In genomic region chr3:4898454-4899313, GRCh38 we compare ENCODE assay signal across 8 cellular contexts.
A peak's percentile ranks its signal among the peaks of the same experiment; 100 is the strongest.
DNase-seq lines count a peak whose midpoint lies in the region; ATAC-seq, FAIRE-seq and TF ChIP-seq lines count a peak whose summit lies in the region.

No MANE protein-coding gene starts in this region.

- no peaks in the 10 kb centered on the region for H3K27me3 Mint-ChIP-seq in activated CD8-positive, alpha-beta T cell treated with anti-CD3 and anti-CD28 coated beads for 36 hours

- CTCF ChIA-PET in A549 (lab: Yijun Ruan, JAX) = interaction anchor here (1.2 to 2.9 kb wide), 2 partner anchors 38 to 78 kb away, joined by 3 to 8 read pairs; no protein-coding TSS in a partner anchor
- CTCF ChIA-PET in activated CD8-positive, alpha-beta T cell treated with anti-CD3 and anti-CD28 coated beads for 36 hours (lab: Charles Lee) = interaction anchor here (1.2 to 2.0 kb wide), 4 partner anchors 14 to 122 kb away, joined by 3 to 7 read pairs (median 4); no protein-coding TSS in a partner anchor

- WGBS in A549 (ENCODE audit: missing lambda C conversion rate) = 64% methylated on average over 6 of the region's 6 CpGs
- WGBS in prostate gland = 44% methylated on average over 6 of the region's 6 CpGs
- 62 to 65% methylated on average over 6 of the region's 6 CpGs for WGBS in testis, 2 donors

- H3K27ac ChIP-seq in A549 = peak overlapping the region; percentile 4 to 64; a peak in 4 of 6 replicates
- H3K27ac ChIP-seq in prostate gland = peak overlapping the region; percentile 45 to 48
- H3K27ac ChIP-seq in testis = peak overlapping the region in 1 of 2 donors; percentile 80
- no peak overlapping the region for H3K27ac ChIP-seq in WERI-Rb-1

- H3K4me3 Mint-ChIP-seq in activated CD8-positive, alpha-beta T cell treated with anti-CD3 and anti-CD28 coated beads for 36 hours = no peak overlapping the region

- peak overlapping the region; percentile 73 for H3K27ac Mint-ChIP-seq in activated CD8-positive, alpha-beta T cell treated with anti-CD3 and anti-CD28 coated beads for 36 hours

- H3K36me3 Mint-ChIP-seq in activated CD8-positive, alpha-beta T cell treated with anti-CD3 and anti-CD28 coated beads for 36 hours (ENCODE audit: low read depth) = no peaks in the 10 kb centered on the region

- ATAC-seq in A549 (peak; percentile 56 to 69; a peak in 3 of 6 replicates), GM19023 (IDR thresholded peaks at IDR 0.05; ENCODE audit: unreplicated experiment) (peak; percentile 96), HG03066 (IDR thresholded peaks at IDR 0.05; ENCODE audit: low read depth, unreplicated experiment) (peak; percentile 95)
- ATAC-seq in activated CD8-positive, alpha-beta T cell treated with anti-CD3 and anti-CD28 coated beads for 36 hours = peak; percentile 79

- H3K36me3 ChIP-seq in prostate gland = no peaks in the 10 kb centered on the region
- no peaks in the 10 kb centered on the region for H3K36me3 ChIP-seq in testis (ENCODE audit: low read depth, missing control alignments)
- H3K36me3 ChIP-seq in WERI-Rb-1 = no peaks in the 10 kb centered on the region

- H3K4me3 ChIP-seq in A549 (no peak overlapping the region), prostate gland (no peak overlapping the region), testis (no peak overlapping the region), WERI-Rb-1 (ENCODE audit: low read depth, low read length) (no peak overlapping the region)

- no peak for FAIRE-seq in A549 (lab: Jason Lieb, UNC)

- H3K9me3 Mint-ChIP-seq in activated CD8-positive, alpha-beta T cell treated with anti-CD3 and anti-CD28 coated beads for 36 hours = no peaks in the 10 kb centered on the region

- no peaks in the 10 kb centered on the region for H3K9me3 ChIP-seq in A549
- H3K9me3 ChIP-seq in prostate gland = no peaks in the 10 kb centered on the region
- no peaks in the 10 kb centered on the region for H3K9me3 ChIP-seq in testis
- H3K9me3 ChIP-seq in WERI-Rb-1 (ENCODE audit: severe bottlenecking) = no peaks in the 10 kb centered on the region

- H3K4me1 Mint-ChIP-seq in activated CD8-positive, alpha-beta T cell treated with anti-CD3 and anti-CD28 coated beads for 36 hours (ENCODE audit: low read depth) = peaks cover 40% of the 10 kb centered on the region

- TF ChIP-seq EP300 in A549 (IDR thresholded peaks at IDR 0.05) = no peak

- no peak for TF ChIP-seq POLR2A in A549 (IDR thresholded peaks at IDR 0.05; ENCODE audit: low read length)
- TF ChIP-seq POLR2A in prostate gland (IDR thresholded peaks at IDR 0.05) = no peak
- TF ChIP-seq POLR2A in testis (IDR thresholded peaks at IDR 0.05) = no peak

- no peak for TF ChIP-seq RAD21 in A549 (conservative IDR thresholded peaks at IDR 0.05 in 1 of 2, IDR thresholded peaks at IDR 0.05 in 1 of 2)

- POLR2A ChIA-PET in A549 (lab: Yijun Ruan, JAX) = no interaction called here
- POLR2A ChIA-PET in activated CD8-positive, alpha-beta T cell treated with anti-CD3 and anti-CD28 coated beads for 36 hours (lab: Charles Lee) = interaction anchor here (0.6 to 1.5 kb wide), 5 partner anchors 8 to 48 kb away, joined by 3 to 6 read pairs (median 3); no protein-coding TSS in a partner anchor

- H3K4me1 ChIP-seq in A549 (peaks cover 22% of the 10 kb centered on the region), prostate gland (replicated peaks) (no peaks in the 10 kb centered on the region), testis (peaks cover 17% of the 10 kb centered on the region)

- DNase-seq in A549 (ENCODE audit: low read depth in 1 of 2, low spot score in 1 of 2) (no peak), prostate gland (ENCODE audit: low spot score) (no peak), posterior vena cava (ENCODE audit: low spot score) (no peak), testis (no peak), WERI-Rb-1 (no peak)
- peak; percentile 40 for DNase-seq in activated CD8-positive, alpha-beta T cell treated with anti-CD3 and anti-CD28 coated beads for 36 hours

- TF ChIP-seq CTCF in A549 (IDR thresholded peaks at IDR 0.05) (no peak), prostate gland (IDR thresholded peaks at IDR 0.05) (no peak), testis (IDR thresholded peaks at IDR 0.05) (no peak), WERI-Rb-1 (IDR thresholded peaks at IDR 0.05; ENCODE audit: low read depth, low read length) (no peak)
- no peak for TF ChIP-seq CTCF in activated CD8-positive, alpha-beta T cell treated with anti-CD3 and anti-CD28 coated beads for 36 hours (IDR thresholded peaks at IDR 0.05)

- no peaks in the 10 kb centered on the region for H3K27me3 ChIP-seq in prostate gland (replicated peaks; ENCODE audit: insufficient read depth)
- no peaks in the 10 kb centered on the region for H3K27me3 ChIP-seq in testis
- no peaks in the 10 kb centered on the region for H3K27me3 ChIP-seq in WERI-Rb-1 (ENCODE audit: insufficient read depth, low read depth, severe bottlenecking)

- intact Hi-C loops in activated CD8-positive, alpha-beta T cell treated with anti-CD3 and anti-CD28 coated beads for 36 hours (cut with micrococcal nuclease) = loop anchor here (2.0 kb wide), 1 partner anchor 48 kb away; no protein-coding TSS in a partner anchor
- intact Hi-C loops in prostate gland (cut with DNase I) = loop anchor here (5.0 kb wide), 1 partner anchor 89 kb away; no protein-coding TSS in a partner anchor
- intact Hi-C loops in posterior vena cava (cut with DNase I) = no loop called here
- intact Hi-C loops in testis (cut with DNase I; ENCODE audit: low total_unique reads) = loop anchor here (5.0 kb wide), 1 partner anchor 199 kb away; no protein-coding TSS in a partner anchor

- H3K4me2 ChIP-seq in A549 = peak overlapping the region; percentile 23

TF ChIP-seq in A549, 52 proteins besides CTCF, POLR2A, EP300 and RAD21:
- TF ChIP-seq FOSB (CRISPR knock-in tag; IDR thresholded peaks at IDR 0.05) (no peak), USF2 (IDR thresholded peaks at IDR 0.05) (no peak), MAZ (IDR thresholded peaks at IDR 0.05; ENCODE audit: borderline replicate concordance, low read depth, low read length) (no peak), FOSL2 (IDR thresholded peaks at IDR 0.05) (no peak), FOSL2 (CRISPR knock-in tag; IDR thresholded peaks at IDR 0.05) (peak; percentile 44; the same call in 1 of the 2 replicates)

Comparison
In these comparisons a context has a peak if more than half of its experiments do, and no peak if none do; other contexts are left out.
1. intact Hi-C loops: an anchor here in activated CD8-positive, alpha-beta T cell treated with anti-CD3 and anti-CD28 coated beads for 36 hours (2.0 kb wide), prostate gland (5.0 kb wide) and testis (5.0 kb wide); none called in posterior vena cava.